Comparison of ENCODE assay signal across 1 cellular context in the genomic region with DNA sequence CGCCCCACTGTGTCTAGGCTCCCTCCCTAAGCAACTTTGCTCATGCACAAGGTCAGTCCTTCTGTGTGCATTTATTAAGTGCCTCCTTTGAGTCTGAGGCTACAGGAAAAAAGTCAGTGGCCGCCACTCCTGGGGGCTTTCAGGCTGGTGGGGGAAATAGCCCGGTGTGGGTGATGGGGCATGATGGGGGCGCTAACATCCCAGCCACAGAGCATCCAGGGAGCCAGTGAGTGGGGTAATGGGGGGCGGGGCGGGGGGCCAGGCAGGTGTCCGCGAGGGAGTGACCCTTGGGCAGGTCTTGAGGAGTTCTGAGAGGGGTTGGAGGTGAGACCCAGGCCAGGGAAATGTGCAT.
TF ChIP-seq lines count a peak whose summit lies in the region.

No MANE protein-coding gene starts in this region.

TF ChIP-seq in endothelial cell of umbilical vein, 7 proteins besides CTCF, POLR2A, EP300 and RAD21:
- TF ChIP-seq FOS (IDR thresholded peaks at IDR 0.05; ENCODE audit: borderline replicate concordance, insufficient read depth, low read length), result no peak
- no peak for TF ChIP-seq JUN (IDR thresholded peaks at IDR 0.05; ENCODE audit: borderline replicate concordance, insufficient read depth, insufficient read length, low read depth)
- TF ChIP-seq POLR2AphosphoS5 (IDR thresholded peaks at IDR 0.05; ENCODE audit: insufficient read depth, low read depth, low read length), result no peak
- no peak for TF ChIP-seq EZH2 (IDR thresholded peaks at IDR 0.05; ENCODE audit: borderline replicate concordance, low read depth, low read length, severe bottlenecking)
- no peak for TF ChIP-seq MYC (IDR thresholded peaks at IDR 0.05; ENCODE audit: low read depth, low read length)
- TF ChIP-seq, protein P1, sequence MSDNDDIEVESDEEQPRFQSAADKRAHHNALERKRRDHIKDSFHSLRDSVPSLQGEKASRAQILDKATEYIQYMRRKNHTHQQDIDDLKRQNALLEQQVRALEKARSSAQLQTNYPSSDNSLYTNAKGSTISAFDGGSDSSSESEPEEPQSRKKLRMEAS (IDR thresholded peaks at IDR 0.05; ENCODE audit: insufficient read depth, insufficient read length), result no peak
- no peak for TF ChIP-seq GATA2 (IDR thresholded peaks at IDR 0.05; ENCODE audit: insufficient read depth, insufficient read length, low read depth, low read length)
TF ChIP-seq in endothelial cell of umbilical vein: peak in this region for 0.
